ENCODE assay signal across 14 cellular contexts in genomic region chr5:147930759-147931158, GRCh38. TPM values are rescaled to one million over a fixed set of nuclear protein-coding genes. Genes with fewer than 3 reads are reported as not detected.
DNase-seq lines count a peak whose midpoint lies in the region; ATAC-seq and TF ChIP-seq lines count a peak whose summit lies in the region.
"Had no signal": no experiment of that assay in that cellular context is flagged by ENCODE, and none has a peak within 500 bp of the region (broad histone marks: within the 10 kb centered on the region; RNA-seq: fewer than 3 reads in every experiment).

No MANE protein-coding gene starts in this region.

- TF ChIP-seq CTCF in left lung (IDR thresholded peaks at IDR 0.05), result no peak

- ATAC-seq in GM19324 (IDR thresholded peaks at IDR 0.05; ENCODE audit: low FRiP score, unreplicated experiment) (peak; percentile 54), HG02623 (IDR thresholded peaks at IDR 0.05; ENCODE audit: unreplicated experiment) (peak; percentile 88), HG03558 (IDR thresholded peaks at IDR 0.05; ENCODE audit: extremely low read depth, unreplicated experiment) (peak; percentile 80), left lung (peak; percentile 21)
- ATAC-seq: Panc1 had no signal

- no peaks in the 10 kb centered on the region for H3K36me3 ChIP-seq in left lung
- H3K36me3 ChIP-seq: pancreas had no signal

- no peaks in the 10 kb centered on the region for H3K9me3 ChIP-seq in left lung
- H3K9me3 ChIP-seq: pancreas had no signal

- intact Hi-C loops in left lung (cut with DNase I), result loop anchor here in 1 of 2 donors (10.0 kb wide), 1 partner anchor 46 kb away; no protein-coding TSS in a partner anchor

- H3K4me3 ChIP-seq in left lung, result no peak overlapping the region
- H3K4me3 ChIP-seq: pancreas had no signal

- no peak overlapping the region for H3K27ac ChIP-seq in left lung
- H3K27ac ChIP-seq: pancreas, VCaP had no signal

- no peak for DNase-seq in left lung
- no peak for DNase-seq in DMS53 (lab: John Stamatoyannopoulos, UW)
- DNase-seq in NCI-H1417 (lab: John Stamatoyannopoulos, UW), result no peak
- DNase-seq in glomerular visceral epithelial cell (ENCODE audit: extremely low spot score), result no peak
- no peak for DNase-seq in activated gamma-delta T cell (lab: John Stamatoyannopoulos, UW)
- DNase-seq: activated T-cell treated with anti-CD3 and anti-CD28 coated beads, Interleukin-2, amount 50 U/mL, for 24 hours; endodermal cell; NCI-H2081 treated with DMSO at 0.1 percent for 48 hours; pancreas had no signal

- no peaks in the 10 kb centered on the region for H3K4me1 ChIP-seq in left lung
- H3K4me1 ChIP-seq: pancreas had no signal

- H3K27me3 ChIP-seq in left lung, result no peaks in the 10 kb centered on the region
- H3K27me3 ChIP-seq: pancreas had no signal

RNA-seq across cellular contexts. Expression of gene C5orf46, which starts 24.4 kb away (rescaled TPM):
- not detected for total RNA-seq in left lung
- total RNA-seq: endodermal cell had no signal

RNA-seq across cellular contexts. Expression of gene SCGB3A2, which starts 52.2 kb away (rescaled TPM):
- 100 to 1,000 TPM in 1 of 2 donors, 10 to 100 TPM in 1; 76.6 to 108 TPM for total RNA-seq in left lung

Comparison
In these comparisons a context has a peak if more than half of its experiments do, and no peak if none do; other contexts are left out.
1. ATAC-seq: peak in every context shown above with its lines; median percentile 88 in HG02623; 80 in HG03558; 54 in GM19324; 21 in left lung.